In genomic region chr11:2912498-2912897, GRCh38 we compare ENCODE assay signal across 12 cellular contexts. TPM values are rescaled to one million over a fixed set of nuclear protein-coding genes. Genes with fewer than 3 reads are reported as not detected.
DNase-seq lines count a peak whose midpoint lies in the region; ATAC-seq and TF ChIP-seq lines count a peak whose summit lies in the region.
"Had no signal": no experiment of that assay in that cellular context is flagged by ENCODE, and none has a peak within 500 bp of the region (broad histone marks: within the 10 kb centered on the region; RNA-seq: fewer than 3 reads in every experiment).

No MANE protein-coding gene starts in this region.

- no peaks in the 10 kb centered on the region for H3K9me3 ChIP-seq in HCT116 (ENCODE audit: control insufficient read depth in 1 of 2, insufficient read depth in 1 of 2, low read depth in 1 of 2, low read length in 2 of 2)
- no peaks in the 10 kb centered on the region for H3K9me3 ChIP-seq in spleen
- H3K9me3 ChIP-seq: ascending aorta, neutrophil had no signal

- TF ChIP-seq POLR2A in HCT116 (IDR thresholded peaks at IDR 0.05; ENCODE audit: borderline replicate concordance, extremely low read depth, insufficient read depth, insufficient read length) (no peak), spleen (IDR thresholded peaks at IDR 0.05) (no peak)

- H3K27me3 ChIP-seq in HCT116 (ENCODE audit: insufficient read depth, low read length): no peaks in the 10 kb centered on the region
- peaks cover 5% of the 10 kb centered on the region for H3K27me3 ChIP-seq in layer of hippocampus (ENCODE audit: control insufficient read depth, insufficient read depth, low read length)
- H3K27me3 ChIP-seq in spleen (replicated peaks in 1 of 7): peaks cover 0 to 24% (median 8%) of the 10 kb centered on the region in 7 donors
- H3K27me3 ChIP-seq: ascending aorta had no signal

- H3K4me2 ChIP-seq in HCT116 (ENCODE audit: low read length): peak overlapping the region; percentile 93

- DNase-seq in 8988T (peak; percentile 96), HCT116 (ENCODE audit: low read depth, low spot score) (peak; percentile 87), astrocyte of the cerebellum (ENCODE audit: low read depth) (peak; percentile 53), NCI-H1048 (lab: John Stamatoyannopoulos, UW) (no peak), spleen (no peak)
- DNase-seq: DMS79 had no signal

- H3K4me1 ChIP-seq in HCT116 (ENCODE audit: control insufficient read depth in 1 of 2, insufficient read depth in 2 of 2, low read length in 2 of 2) (peaks cover 49 to 55% of the 10 kb centered on the region in 2 experiments), spleen (peaks cover 0 to 21% (median 13%) of the 10 kb centered on the region in 6 donors)

- no peaks in the 10 kb centered on the region for H4K20me1 ChIP-seq in HCT116 (ENCODE audit: insufficient read depth)

- TF ChIP-seq RAD21 in HCT116 (IDR thresholded peaks at IDR 0.05; ENCODE audit: low read depth): no peak

- no peak for TF ChIP-seq CTCF in HCT116 (IDR thresholded peaks at IDR 0.05 in 2 of 3, conservative IDR thresholded peaks at IDR 0.05 in 1 of 3; ENCODE audit: borderline replicate concordance in 1 of 3, insufficient read depth in 1 of 3, low read depth in 2 of 3, low read length in 2 of 3)
- TF ChIP-seq CTCF in astrocyte of the cerebellum (IDR thresholded peaks at IDR 0.05; ENCODE audit: low read depth, low read length, missing control alignments): no peak
- TF ChIP-seq CTCF in spleen (IDR thresholded peaks at IDR 0.05 in 8 of 11, conservative IDR thresholded peaks at IDR 0.05 in 3 of 11): no peak

- no peaks in the 10 kb centered on the region for H3K9me2 ChIP-seq in HCT116 (ENCODE audit: insufficient read depth)

- RAD21 ChIA-PET in HCT116 (lab: Charles Lee; ENCODE audit: low non-redundant PET in 1 of 2, low total read pairs in 2 of 2, uncharacterized antibody in 2 of 2, unreplicated experiment in 2 of 2): no interaction called here

- 71 to 97% (median 85%) methylated on average over 5 of the region's 5 CpGs for WGBS in spleen, 5 donors

- H3K4me3 ChIP-seq in HCT116 (replicated peaks in 1 of 2; ENCODE audit: low read depth in 1 of 2, low read length in 2 of 2) (peak overlapping the region; percentile 37 to 54), astrocyte of the cerebellum (ENCODE audit: low read depth, low read length) (no peak overlapping the region), spleen (no peak overlapping the region)
- H3K4me3 ChIP-seq: ascending aorta had no signal

- in situ Hi-C loops in astrocyte of the cerebellum (cut with HindIII; ENCODE audit: low sequenced_read_pairs): no loop called here

- POLR2A ChIA-PET in HCT116 (lab: Charles Lee): interaction anchor here (1.3 to 3.6 kb wide), 5 partner anchors 10 to 22 kb away, joined by 3 to 44 read pairs (median 12); partner anchors contain the start of gene PHLDA2

- no peak overlapping the region for H2AFZ ChIP-seq in HCT116 (ENCODE audit: low read depth, low read length, poor library complexity, severe bottlenecking)

- ATAC-seq in HCT116: peak; percentile 86
- ATAC-seq in HG02759 (IDR thresholded peaks at IDR 0.05; ENCODE audit: unreplicated experiment): no peak
- no peak for ATAC-seq in HG03039 (IDR thresholded peaks at IDR 0.05; ENCODE audit: unreplicated experiment)

- H3K36me3 ChIP-seq in HCT116 (ENCODE audit: control insufficient read depth in 1 of 2, insufficient read depth in 2 of 2, low read length in 2 of 2) (no peaks in the 10 kb centered on the region), spleen (peaks cover 0 to 3% (median 0%) of the 10 kb centered on the region in 6 donors)
- H3K36me3 ChIP-seq: ascending aorta had no signal

- BruUV-seq in HCT116 (replicated peaks; lab: Mats Ljungman, UMichigan): no TSS peak

- H3K79me2 ChIP-seq in HCT116 (ENCODE audit: insufficient read depth, low read length): no peaks in the 10 kb centered on the region

- H3K27ac ChIP-seq in HCT116 (ENCODE audit: low read depth, low read length) (peak overlapping the region; percentile 97), layer of hippocampus (ENCODE audit: low read depth, low read length) (peak overlapping the region; percentile 38), spleen (no peak overlapping the region)
- H3K27ac ChIP-seq: ascending aorta, neutrophil had no signal

- intact Hi-C loops in HCT116 (cut with micrococcal nuclease) (no loop called here), spleen (cut with DNase I; ENCODE audit: low total_unique reads) (no loop called here)

- H3K9ac ChIP-seq in HCT116 (ENCODE audit: low read length): peak overlapping the region; percentile 65

- CTCF ChIA-PET in HCT116 (lab: Charles Lee): interaction anchor here (3.0 kb wide), 1 partner anchor 20 kb away, joined by 19 read pairs; no protein-coding TSS in a partner anchor

TF ChIP-seq in HCT116, 20 proteins besides CTCF, POLR2A, EP300 and RAD21:
- TF ChIP-seq EGR1 (IDR thresholded peaks at IDR 0.05; ENCODE audit: low read depth): no peak
- TF ChIP-seq YY1 (IDR thresholded peaks at IDR 0.05; ENCODE audit: extremely low read depth, insufficient replicate concordance, low read depth, low read length): peak; percentile 15
- peak; percentile 75 for TF ChIP-seq POLR2AphosphoS5 (IDR thresholded peaks at IDR 0.05; ENCODE audit: low read depth, low read length)
- TF ChIP-seq ZBTB33 (IDR thresholded peaks at IDR 0.05; ENCODE audit: extremely low read depth, insufficient replicate concordance, low read length): peak; percentile 70
- TF ChIP-seq MAX (IDR thresholded peaks at IDR 0.05): no peak

RNA-seq across cellular contexts. Expression of gene PHLDA2, which starts 16.7 kb away (rescaled TPM):
- total RNA-seq in HCT116 (2021; ENCODE audit: unreplicated experiment): 309 TPM
- 446 and 495 TPM in 2 replicates for polyA plus RNA-seq in HCT116 (2012)
- total RNA-seq in spleen: 1 to 10 TPM in 6 of 7 donors, not detected in 1; 1.4 to 3.5 (median 1.7) TPM
- 1 to 10 TPM; 1.5 to 2.9 (median 2.5) TPM for polyA plus RNA-seq in spleen
- total RNA-seq: ascending aorta, temporal lobe had no signal

RNA-seq across cellular contexts. Expression of gene CDKN1C, which starts 26.9 kb away (rescaled TPM):
- 24.0 TPM for total RNA-seq in HCT116 (2021; ENCODE audit: unreplicated experiment)
- 15.9 and 22.3 TPM in 2 replicates for polyA plus RNA-seq in HCT116 (2012)
- 10 to 100 TPM in 6 of 7 donors, 1 to 10 TPM in 1; 7.8 to 40.4 (median 20.7) TPM for total RNA-seq in spleen
- 10 to 100 TPM in 2 of 3 donors, 1 to 10 TPM in 1; 5.4 to 14.6 (median 11.7) TPM for polyA plus RNA-seq in spleen

Comparison
In these comparisons a context has a peak if more than half of its experiments do, and no peak if none do; other contexts are left out.
1. DNase-seq: peak in 8988T (single experiment), HCT116 (single experiment) and astrocyte of the cerebellum (single experiment); none in NCI-H1048 (single experiment) and spleen (single experiment).
2. H3K27ac ChIP-seq: peak in HCT116 (single experiment) and layer of hippocampus (single experiment); none in spleen (0 of 8).
3. H3K4me3 ChIP-seq: peak in HCT116 (2 of 2); none in astrocyte of the cerebellum (single experiment) and spleen (0 of 8).
4. RNA of gene PHLDA2, which starts 16.7 kb away (total RNA-seq): 309 TPM in HCT116 (single experiment); 1.4 to 3.5 TPM in spleen; every median in the first group is over 10 times any median in the second.